Comparison of ENCODE assay signal across 14 cellular contexts in the genomic region with DNA sequence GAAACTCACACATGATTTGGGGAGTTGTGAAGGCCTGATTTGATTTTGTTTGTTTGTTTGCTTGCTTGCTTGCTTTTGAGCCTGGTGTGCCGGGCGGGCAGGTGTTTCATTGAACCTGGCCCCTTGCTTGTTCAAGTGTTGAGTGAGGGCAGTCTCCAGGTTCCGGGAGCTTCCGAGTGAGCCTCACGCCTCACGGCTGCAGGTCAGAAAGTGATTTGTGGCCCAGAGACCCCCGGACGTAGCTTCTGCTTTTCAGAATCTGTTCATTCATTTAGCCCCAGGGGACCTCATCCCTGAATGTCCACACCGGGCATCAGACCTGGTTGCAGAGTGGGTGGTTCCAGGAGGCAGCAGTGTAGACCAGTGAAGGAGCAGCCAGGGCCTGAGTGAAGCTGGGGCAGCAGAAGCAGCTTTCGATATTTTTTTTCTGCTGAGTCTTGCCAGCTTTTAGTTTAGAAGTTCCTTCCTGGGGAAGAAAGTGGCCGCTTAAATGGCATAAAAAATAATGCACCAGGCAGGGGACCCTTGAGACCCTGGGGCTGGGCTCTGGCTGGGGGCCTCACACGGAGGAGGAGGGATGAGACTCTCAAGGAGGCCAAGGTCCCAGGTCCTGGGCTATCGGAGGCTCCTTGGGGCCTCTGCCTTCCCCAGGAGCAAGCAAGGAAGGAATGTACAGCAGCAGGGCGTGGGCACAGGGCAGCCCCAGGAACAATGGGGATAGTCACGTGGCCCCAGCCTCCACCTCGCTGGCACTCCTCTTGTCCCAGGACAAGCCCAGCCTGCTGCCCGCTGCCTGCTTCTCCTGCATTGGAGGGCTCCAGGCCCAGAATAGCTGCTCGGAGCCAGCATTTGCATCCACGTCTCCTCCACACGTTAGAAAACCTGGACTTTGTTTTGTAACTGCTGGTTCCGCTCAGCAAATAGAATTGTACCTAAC.
DNase-seq lines count a peak whose midpoint lies in the region; ATAC-seq, FAIRE-seq and TF ChIP-seq lines count a peak whose summit lies in the region.
"Had no signal": no experiment of that assay in that cellular context is flagged by ENCODE, and none has a peak within 500 bp of the region (broad histone marks: within the 10 kb centered on the region; RNA-seq: fewer than 3 reads in every experiment).

No MANE protein-coding gene starts in this region.

- no peaks in the 10 kb centered on the region for H3K4me1 Mint-ChIP-seq in activated naive CD4-positive, alpha-beta T cell treated with anti-CD3 and anti-CD28 coated beads, Interleukin-2, amount 10 ng/mL, durations not matched to agents 7 days and 5 days
- H3K4me1 Mint-ChIP-seq: memory B cell had no signal

- peaks cover 32 to 67% of the 10 kb centered on the region in 2 experiments for H3K27me3 ChIP-seq in HepG2 (ENCODE audit: control insufficient read depth in 1 of 2, insufficient read depth in 2 of 2, low read length in 2 of 2)
- H3K27me3 ChIP-seq in upper lobe of right lung = peaks cover 39% of the 10 kb centered on the region
- peaks cover 21% of the 10 kb centered on the region for H3K27me3 ChIP-seq in GM23248 (replicated peaks; ENCODE audit: insufficient read depth)

- H3K79me2 ChIP-seq in HepG2 (ENCODE audit: insufficient read depth, low read length) (no peaks in the 10 kb centered on the region), GM23248 (ENCODE audit: insufficient read depth) (no peaks in the 10 kb centered on the region)

- no peak for FAIRE-seq in HepG2 (lab: Jason Lieb, UNC)
- FAIRE-seq: astrocyte had no signal

- no peaks in the 10 kb centered on the region for H3K9me2 ChIP-seq in GM23248 (ENCODE audit: insufficient read depth)

- H3K4me3 Mint-ChIP-seq in activated naive CD4-positive, alpha-beta T cell treated with anti-CD3 and anti-CD28 coated beads, Interleukin-2, amount 10 ng/mL, durations not matched to agents 7 days and 5 days = no peak overlapping the region
- H3K4me3 Mint-ChIP-seq: dendritic cell treated with granulocyte-macrophage colony-stimulating factor and Interleukin-4, amounts not matched to agents 40 ng/mL and 50 ng/mL, for 4 days; memory B cell had no signal

- H3K9ac ChIP-seq in HepG2 (ENCODE audit: insufficient read depth, low read depth, low read length) (no peak overlapping the region), GM23248 (no peak overlapping the region)

- POLR2A ChIA-PET in HepG2 (lab: Yijun Ruan, JAX) = no interaction called here

- no peak for TF ChIP-seq CTCF in HepG2 (CRISPR knock-in tag; IDR thresholded peaks at IDR 0.05)
- TF ChIP-seq CTCF in upper lobe of right lung (IDR thresholded peaks at IDR 0.05) = no peak

- H3K4me3 ChIP-seq in HepG2 (replicated peaks in 1 of 3; ENCODE audit: insufficient read depth in 1 of 3, low read depth in 2 of 3, low read length in 3 of 3) (no peak overlapping the region), upper lobe of right lung (no peak overlapping the region), GM23248 (no peak overlapping the region)
- H3K4me3 ChIP-seq: smooth muscle cell had no signal

- TF ChIP-seq RAD21 in HepG2 (CRISPR knock-in tag; IDR thresholded peaks at IDR 0.05) = no peak

- H3K4me1 ChIP-seq in HepG2 (ENCODE audit: insufficient read depth, low read length) (no peaks in the 10 kb centered on the region), upper lobe of right lung (no peaks in the 10 kb centered on the region), GM23248 (ENCODE audit: insufficient read depth) (no peaks in the 10 kb centered on the region)

- intact Hi-C loops in HepG2 (cut with micrococcal nuclease; ENCODE audit: unreplicated experiment) (no loop called here), upper lobe of right lung (cut with DNase I) (no loop called here)

- no peak overlapping the region for H3K27ac Mint-ChIP-seq in activated naive CD4-positive, alpha-beta T cell treated with anti-CD3 and anti-CD28 coated beads, Interleukin-2, amount 10 ng/mL, durations not matched to agents 7 days and 5 days
- H3K27ac Mint-ChIP-seq: dendritic cell treated with granulocyte-macrophage colony-stimulating factor and Interleukin-4, amounts not matched to agents 40 ng/mL and 50 ng/mL, for 4 days; memory B cell had no signal

- no peaks in the 10 kb centered on the region for H3F3A ChIP-seq in GM23248 (ENCODE audit: insufficient read depth)

- peaks cover 20% of the 10 kb centered on the region for H3K27me3 Mint-ChIP-seq in activated naive CD4-positive, alpha-beta T cell treated with anti-CD3 and anti-CD28 coated beads, Interleukin-2, amount 10 ng/mL, durations not matched to agents 7 days and 5 days
- H3K27me3 Mint-ChIP-seq: memory B cell had no signal

- H3K4me2 ChIP-seq in HepG2 (ENCODE audit: low read depth, low read length) = no peak overlapping the region
- H3K4me2 ChIP-seq in GM23248 (ENCODE audit: unreplicated experiment) = no peak overlapping the region
- H3K4me2 ChIP-seq: smooth muscle cell had no signal

- BruUV-seq in HepG2 (replicated peaks; lab: Mats Ljungman, UMichigan) = no TSS peak

- H3K36me3 Mint-ChIP-seq in activated naive CD4-positive, alpha-beta T cell treated with anti-CD3 and anti-CD28 coated beads, Interleukin-2, amount 10 ng/mL, durations not matched to agents 7 days and 5 days = no peaks in the 10 kb centered on the region
- H3K36me3 Mint-ChIP-seq: memory B cell had no signal

- WGBS in HepG2 (ENCODE audit: low lambda C conversion rate) = 6% methylated on average over 21 of the region's 21 CpGs
- 34 to 35% methylated on average over 20 to 21 of the region's 21 CpGs for WGBS in GM23248 (ENCODE audit: low coverage in 1 of 2, low lambda C conversion rate in 2 of 2, missing lambda C conversion rate in 2 of 2), 2 experiments

- in situ Hi-C loops in HepG2 (cut with HindIII; ENCODE audit: extremely low pct_ligation_motif_present, low pct_unique_long_range_greater_than_20kb) = no loop called here
- in situ Hi-C loops in GM23248 (cut with MboI) = no loop called here

- H2AFZ ChIP-seq in HepG2 (ENCODE audit: low read length) (no peak overlapping the region), GM23248 (no peak overlapping the region)

- DNase-seq in activated naive CD4-positive, alpha-beta T cell treated with anti-CD3 and anti-CD28 coated beads, Interleukin-2, amount 10 ng/mL, durations not matched to agents 7 days and 5 days = peak; percentile 8
- DNase-seq in activated naive CD4-positive, alpha-beta T cell treated with Interleukin-2 at 50 U/mL for 16 hours = no peak
- peak; percentile 7 for DNase-seq in activated CD8-positive, alpha-beta memory T cell treated with anti-CD3 and anti-CD28 coated beads, Interleukin-2, amount 50 U/mL, for 4 hours
- DNase-seq in HepG2 (ENCODE audit: low spot score) (no peak), upper lobe of right lung (peak; percentile 57), NCI-H1092 treated with DMSO at 0.1 percent for 48 hours (lab: John Stamatoyannopoulos, UW) (no peak), GM23248 (no peak)
- no peak for DNase-seq in activated CD4-positive, alpha-beta T cell treated with anti-CD3 and anti-CD28 coated beads, Interleukin-2, amount 50 U/mL, for 1 hour
- DNase-seq: stimulated activated naive CD8-positive, alpha-beta T cell treated with anti-CD3 and anti-CD28 coated beads, Interleukin-15, Interleukin-2, amounts not matched to agents 100 U/mL and 50 U/mL, for 24 hours had no signal

- ATAC-seq in HepG2 (no peak), upper lobe of right lung (no peak)
- ATAC-seq: stimulated activated naive CD8-positive, alpha-beta T cell treated with anti-CD3 and anti-CD28 coated beads, Interleukin-15, Interleukin-2, amounts not matched to agents 100 U/mL and 50 U/mL, for 24 hours had no signal

- TF ChIP-seq POLR2A in HepG2 (IDR thresholded peaks at IDR 0.05; ENCODE audit: insufficient read depth in 1 of 2, low read depth in 2 of 2, low read length in 2 of 2) = no peak

- no peaks in the 10 kb centered on the region for H3K9me3 Mint-ChIP-seq in activated naive CD4-positive, alpha-beta T cell treated with anti-CD3 and anti-CD28 coated beads, Interleukin-2, amount 10 ng/mL, durations not matched to agents 7 days and 5 days
- H3K9me3 Mint-ChIP-seq: dendritic cell treated with granulocyte-macrophage colony-stimulating factor and Interleukin-4, amounts not matched to agents 40 ng/mL and 50 ng/mL, for 4 days; memory B cell had no signal

- H4K20me1 ChIP-seq in HepG2 (ENCODE audit: insufficient read depth, low read length) (peaks cover 12% of the 10 kb centered on the region; the same call in 1 of the 2 replicates), GM23248 (ENCODE audit: insufficient read depth) (no peaks in the 10 kb centered on the region)

- CTCF ChIA-PET in activated naive CD4-positive, alpha-beta T cell treated with anti-CD3 and anti-CD28 coated beads, Interleukin-2, amount 10 ng/mL, durations not matched to agents 7 days and 5 days (lab: Charles Lee) = interaction anchor here (0.6 kb wide), 1 partner anchor 51 kb away, joined by 3 read pairs; no protein-coding TSS in a partner anchor
- CTCF ChIA-PET in HepG2 (lab: Yijun Ruan, JAX; ENCODE audit: low intra/inter-chr PET ratio, low total read pairs) = no interaction called here

- H3K36me3 ChIP-seq in HepG2 (replicated peaks in 1 of 2; ENCODE audit: control insufficient read depth in 1 of 2, insufficient read depth in 2 of 2, low read length in 2 of 2) (no peaks in the 10 kb centered on the region), upper lobe of right lung (no peaks in the 10 kb centered on the region), GM23248 (ENCODE audit: low read depth) (no peaks in the 10 kb centered on the region)

- H3K9me3 ChIP-seq in HepG2 (ENCODE audit: low read length) (no peaks in the 10 kb centered on the region), upper lobe of right lung (no peaks in the 10 kb centered on the region), GM23248 (ENCODE audit: low read depth) (no peaks in the 10 kb centered on the region)

- H3K27ac ChIP-seq in HepG2 (ENCODE audit: extremely low read length, insufficient read depth, low read length) (no peak overlapping the region), upper lobe of right lung (no peak overlapping the region), GM23248 (no peak overlapping the region)
- H3K27ac ChIP-seq: VCaP had no signal

- TF ChIP-seq EP300 in HepG2 (IDR thresholded peaks at IDR 0.05; ENCODE audit: low read depth in 2 of 2, low read length in 2 of 2) = no peak
- no peak for TF ChIP-seq EP300 in HepG2 (CRISPR knock-in tag; IDR thresholded peaks at IDR 0.05; ENCODE audit: borderline replicate concordance)

TF ChIP-seq in HepG2, 621 proteins besides CTCF, POLR2A, EP300 and RAD21 (continues in another document):
- TF ChIP-seq, protein P1, sequence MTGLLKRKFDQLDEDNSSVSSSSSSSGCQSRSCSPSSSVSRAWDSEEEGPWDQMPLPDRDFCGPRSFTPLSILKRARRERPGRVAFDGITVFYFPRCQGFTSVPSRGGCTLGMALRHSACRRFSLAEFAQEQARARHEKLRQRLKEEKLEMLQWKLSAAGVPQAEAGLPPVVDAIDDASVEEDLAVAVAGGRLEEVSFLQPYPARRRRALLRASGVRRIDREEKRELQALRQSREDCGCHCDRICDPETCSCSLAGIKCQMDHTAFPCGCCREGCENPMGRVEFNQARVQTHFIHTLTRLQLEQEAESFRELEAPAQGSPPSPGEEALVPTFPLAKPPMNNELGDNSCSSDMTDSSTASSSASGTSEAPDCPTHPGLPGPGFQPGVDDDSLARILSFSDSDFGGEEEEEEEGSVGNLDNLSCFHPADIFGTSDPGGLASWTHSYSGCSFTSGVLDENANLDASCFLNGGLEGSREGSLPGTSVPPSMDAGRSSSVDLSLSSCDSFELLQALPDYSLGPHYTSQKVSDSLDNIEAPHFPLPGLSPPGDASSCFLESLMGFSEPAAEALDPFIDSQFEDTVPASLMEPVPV (CRISPR knock-in tag; IDR thresholded peaks at IDR 0.05) = no peak

Comparison
In these comparisons a context has a peak if more than half of its experiments do, and no peak if none do; other contexts are left out.
1. DNase-seq: peak in activated naive CD4-positive, alpha-beta T cell treated with anti-CD3 and anti-CD28 coated beads, Interleukin-2, amount 10 ng/mL, durations not matched to agents 7 days and 5 days (single experiment), activated CD8-positive, alpha-beta memory T cell treated with anti-CD3 and anti-CD28 coated beads, Interleukin-2, amount 50 U/mL, for 4 hours (single experiment) and upper lobe of right lung (single experiment); none in activated naive CD4-positive, alpha-beta T cell treated with Interleukin-2 at 50 U/mL for 16 hours (single experiment), HepG2 (single experiment), NCI-H1092 treated with DMSO at 0.1 percent for 48 hours (single experiment), GM23248 (single experiment) and activated CD4-positive, alpha-beta T cell treated with anti-CD3 and anti-CD28 coated beads, Interleukin-2, amount 50 U/mL, for 1 hour (single experiment).